In the genomic region with DNA sequence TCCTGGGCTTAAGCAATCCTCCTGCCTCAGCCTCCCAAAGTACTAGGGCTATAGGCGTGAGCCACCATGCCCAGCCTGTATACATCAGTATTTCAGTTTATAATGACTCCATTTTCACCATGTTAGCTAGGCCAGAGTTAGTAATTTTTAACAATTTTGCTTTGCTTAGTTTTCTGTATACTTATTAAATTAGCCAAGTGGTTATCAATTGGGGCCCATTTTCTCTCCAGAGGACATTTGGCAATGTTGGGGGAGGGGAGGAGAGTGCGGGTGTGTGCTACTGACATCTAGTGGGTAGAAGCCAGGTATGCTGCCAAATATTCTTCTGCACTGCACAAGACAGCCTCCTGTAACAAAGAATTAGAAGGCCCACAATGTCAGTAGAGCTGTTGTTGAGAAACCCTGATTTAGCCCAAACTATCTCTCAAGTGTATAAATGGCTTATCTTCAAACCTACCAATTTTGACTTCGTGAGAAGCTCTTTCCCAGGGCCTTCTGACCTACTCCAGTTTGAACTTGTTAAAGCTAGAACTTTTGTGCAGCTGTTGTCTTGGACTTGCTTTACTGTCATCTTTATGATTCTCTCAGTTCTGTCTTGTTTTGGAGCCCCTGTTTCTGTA, we compare ENCODE assay signal across 1 cellular context.
TF ChIP-seq lines count a peak whose summit lies in the region.

No MANE protein-coding gene starts in this region.

TF ChIP-seq in K562, 482 proteins besides CTCF, POLR2A, EP300 and RAD21 (continued from another document and continues in another):
- TF ChIP-seq DEAF1 (CRISPR knock-in tag; IDR thresholded peaks at IDR 0.05) (peak; percentile 49; the same call in 1 of the 2 replicates), MGA (IDR thresholded peaks at IDR 0.05) (no peak), SNIP1 (IDR thresholded peaks at IDR 0.05; ENCODE audit: low read depth) (no peak), DACH1 (IDR thresholded peaks at IDR 0.05; ENCODE audit: partially characterized antibody) (peak; percentile 75), RBFOX2 (IDR thresholded peaks at IDR 0.05; ENCODE audit: low read depth, low read length) (no peak), FOXP1 (CRISPR knock-in tag; IDR thresholded peaks at IDR 0.05) (no peak), ZNF583 (CRISPR knock-in tag; IDR thresholded peaks at IDR 0.05) (no peak), HMG20A (CRISPR knock-in tag; conservative IDR thresholded peaks at IDR 0.05) (no peak), NFE2 (IDR thresholded peaks at IDR 0.05; ENCODE audit: low read depth) (no peak), TEAD1 (CRISPR knock-in tag; IDR thresholded peaks at IDR 0.05) (peak in 1 of 2 experiments; percentile 61; a peak in 1 of 4 replicates), SMC3 (conservative IDR thresholded peaks at IDR 0.05; ENCODE audit: insufficient read depth, low read depth, low read length) (peak; percentile 39; the same call in 1 of the 2 replicates), SMARCA4 (IDR thresholded peaks at IDR 0.05) (0 out of 2 replicates have a peak, but pooled peaks have one; percentile 11), PATZ1 (CRISPR knock-in tag; IDR thresholded peaks at IDR 0.05; ENCODE audit: borderline replicate concordance) (no peak), NFIC (IDR thresholded peaks at IDR 0.05) (0 out of 2 replicates have a peak, but pooled peaks have one; percentile 12), TAF15 (IDR thresholded peaks at IDR 0.05; ENCODE audit: low read depth, low read length) (no peak), ZNF124 (CRISPR knock-in tag; IDR thresholded peaks at IDR 0.05) (no peak), ARID3A (IDR thresholded peaks at IDR 0.05; ENCODE audit: borderline replicate concordance, low read depth, low read length) (0 out of 2 replicates have a peak, but pooled peaks have one; percentile 53), ILF3 (IDR thresholded peaks at IDR 0.05; ENCODE audit: borderline replicate concordance) (no peak), TBL1XR1 (IDR thresholded peaks at IDR 0.05; ENCODE audit: low read length in 2 of 2) (no peak), ZNF436 (CRISPR knock-in tag; IDR thresholded peaks at IDR 0.05) (no peak), MIER1 (IDR thresholded peaks at IDR 0.05; ENCODE audit: low read depth) (no peak), MTA1 (IDR thresholded peaks at IDR 0.05; ENCODE audit: borderline replicate concordance) (no peak), ZNF239 (CRISPR knock-in tag; IDR thresholded peaks at IDR 0.05) (no peak), ZNF766 (CRISPR knock-in tag; conservative IDR thresholded peaks at IDR 0.05) (0 out of 2 replicates have a peak, but pooled peaks have one; percentile 15), ZC3H8 (IDR thresholded peaks at IDR 0.05) (no peak), BMI1 (IDR thresholded peaks at IDR 0.05; ENCODE audit: low read length) (no peak), FOXK2 (conservative IDR thresholded peaks at IDR 0.05 in 1 of 2, IDR thresholded peaks at IDR 0.05 in 1 of 2; ENCODE audit: low read depth in 2 of 2) (peak in 1 of 2 experiments; percentile 41; a peak in 1 of 4 replicates), ZNF24 (IDR thresholded peaks at IDR 0.05) (no peak), TEAD2 (tag; IDR thresholded peaks at IDR 0.05) (no peak), KLF16 (IDR thresholded peaks at IDR 0.05) (peak; percentile 67)
- TF ChIP-seq, protein P1, sequence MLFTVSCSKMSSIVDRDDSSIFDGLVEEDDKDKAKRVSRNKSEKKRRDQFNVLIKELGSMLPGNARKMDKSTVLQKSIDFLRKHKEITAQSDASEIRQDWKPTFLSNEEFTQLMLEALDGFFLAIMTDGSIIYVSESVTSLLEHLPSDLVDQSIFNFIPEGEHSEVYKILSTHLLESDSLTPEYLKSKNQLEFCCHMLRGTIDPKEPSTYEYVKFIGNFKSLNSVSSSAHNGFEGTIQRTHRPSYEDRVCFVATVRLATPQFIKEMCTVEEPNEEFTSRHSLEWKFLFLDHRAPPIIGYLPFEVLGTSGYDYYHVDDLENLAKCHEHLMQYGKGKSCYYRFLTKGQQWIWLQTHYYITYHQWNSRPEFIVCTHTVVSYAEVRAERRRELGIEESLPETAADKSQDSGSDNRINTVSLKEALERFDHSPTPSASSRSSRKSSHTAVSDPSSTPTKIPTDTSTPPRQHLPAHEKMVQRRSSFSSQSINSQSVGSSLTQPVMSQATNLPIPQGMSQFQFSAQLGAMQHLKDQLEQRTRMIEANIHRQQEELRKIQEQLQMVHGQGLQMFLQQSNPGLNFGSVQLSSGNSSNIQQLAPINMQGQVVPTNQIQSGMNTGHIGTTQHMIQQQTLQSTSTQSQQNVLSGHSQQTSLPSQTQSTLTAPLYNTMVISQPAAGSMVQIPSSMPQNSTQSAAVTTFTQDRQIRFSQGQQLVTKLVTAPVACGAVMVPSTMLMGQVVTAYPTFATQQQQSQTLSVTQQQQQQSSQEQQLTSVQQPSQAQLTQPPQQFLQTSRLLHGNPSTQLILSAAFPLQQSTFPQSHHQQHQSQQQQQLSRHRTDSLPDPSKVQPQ (CRISPR knock-in tag; IDR thresholded peaks at IDR 0.05; ENCODE audit: borderline replicate concordance), result no peak
- TF ChIP-seq, protein P2, sequence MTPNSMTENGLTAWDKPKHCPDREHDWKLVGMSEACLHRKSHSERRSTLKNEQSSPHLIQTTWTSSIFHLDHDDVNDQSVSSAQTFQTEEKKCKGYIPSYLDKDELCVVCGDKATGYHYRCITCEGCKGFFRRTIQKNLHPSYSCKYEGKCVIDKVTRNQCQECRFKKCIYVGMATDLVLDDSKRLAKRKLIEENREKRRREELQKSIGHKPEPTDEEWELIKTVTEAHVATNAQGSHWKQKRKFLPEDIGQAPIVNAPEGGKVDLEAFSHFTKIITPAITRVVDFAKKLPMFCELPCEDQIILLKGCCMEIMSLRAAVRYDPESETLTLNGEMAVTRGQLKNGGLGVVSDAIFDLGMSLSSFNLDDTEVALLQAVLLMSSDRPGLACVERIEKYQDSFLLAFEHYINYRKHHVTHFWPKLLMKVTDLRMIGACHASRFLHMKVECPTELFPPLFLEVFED (CRISPR knock-in tag; conservative IDR thresholded peaks at IDR 0.05), result peak; percentile 75; the same call in 1 of the 2 replicates
